ENCODE assay signal across 17 cellular contexts in genomic region chrX:74434336-74434735, GRCh38.
"Had no signal": no experiment of that assay in that cellular context is flagged by ENCODE, and none has a peak within 500 bp of the region (broad histone marks: within the 10 kb centered on the region; RNA-seq: fewer than 3 reads in every experiment).

No MANE protein-coding gene starts in this region.

- H3K27ac Mint-ChIP-seq: naive thymus-derived CD8-positive, alpha-beta T cell; type B pancreatic cell had no signal

- H3K4me1 ChIP-seq: heart right ventricle, suprapubic skin, thyroid gland, vagina had no signal

- H3K36me3 Mint-ChIP-seq: naive thymus-derived CD8-positive, alpha-beta T cell; type B pancreatic cell had no signal

- DNase-seq: cortex of kidney; effector CD8-positive, alpha-beta T cell; heart right ventricle; hypothalamus; kidney glomerular epithelial cell; mesendoderm; naive thymus-derived CD8-positive, alpha-beta T cell; stimulated activated CD4-positive, alpha-beta T cell treated with anti-CD3 and anti-CD28 coated beads, Interleukin-2, amount 100 ng/mL, for 48 hours; stimulated activated naive CD8-positive, alpha-beta T cell treated with anti-CD3 and anti-CD28 coated beads, Interleukin-15, Interleukin-2, amounts not matched to agents 100 U/mL and 50 U/mL, for 24 hours; thyroid gland had no signal

- H3K4me1 Mint-ChIP-seq: naive thymus-derived CD8-positive, alpha-beta T cell had no signal

- H3K9me3 ChIP-seq: heart right ventricle, suprapubic skin, thyroid gland, vagina had no signal

- H3K27ac ChIP-seq: dorsolateral prefrontal cortex, heart right ventricle, skin epidermis, suprapubic skin, thyroid gland, vagina had no signal

- H3K4me3 Mint-ChIP-seq: naive thymus-derived CD8-positive, alpha-beta T cell; neural crest cell; type B pancreatic cell had no signal

- ATAC-seq: heart right ventricle; naive thymus-derived CD8-positive, alpha-beta T cell; sciatic nerve; stimulated activated naive CD8-positive, alpha-beta T cell treated with anti-CD3 and anti-CD28 coated beads, Interleukin-15, Interleukin-2, amounts not matched to agents 100 U/mL and 50 U/mL, for 24 hours had no signal

- H3K27me3 ChIP-seq: suprapubic skin, thyroid gland, vagina had no signal

- H3K9me3 Mint-ChIP-seq: naive thymus-derived CD8-positive, alpha-beta T cell; type B pancreatic cell had no signal

- H3K27me3 Mint-ChIP-seq: type B pancreatic cell had no signal

- H3K4me3 ChIP-seq: dorsolateral prefrontal cortex, heart right ventricle, skin epidermis, suprapubic skin, thyroid gland, vagina had no signal

- H3K36me3 ChIP-seq: heart right ventricle, suprapubic skin, thyroid gland, vagina had no signal
